Comparison of ENCODE assay signal across 17 cellular contexts in genomic region chr1:184664661-184665060, GRCh38.
A peak's percentile ranks its signal among the peaks of the same experiment; 100 is the strongest.
DNase-seq lines count a peak whose midpoint lies in the region; ATAC-seq, FAIRE-seq and TF ChIP-seq lines count a peak whose summit lies in the region.
"Had no signal": no experiment of that assay in that cellular context is flagged by ENCODE, and none has a peak within 500 bp of the region (broad histone marks: within the 10 kb centered on the region; RNA-seq: fewer than 3 reads in every experiment).

No MANE protein-coding gene starts in this region.

- TF ChIP-seq CTCF in A549 (IDR thresholded peaks at IDR 0.05) (no peak), PC-3 (conservative IDR thresholded peaks at IDR 0.05; ENCODE audit: low read depth, low read length) (no peak), esophagus muscularis mucosa (IDR thresholded peaks at IDR 0.05) (no peak), osteoblast (IDR thresholded peaks at IDR 0.05; ENCODE audit: extremely low read depth, low read depth, low read length) (no peak)

- H3K4me3 ChIP-seq in A549 (no peak overlapping the region), PC-3 (ENCODE audit: low read length) (no peak overlapping the region; the same call in 1 of the 2 replicates), esophagus muscularis mucosa (peak overlapping the region in 1 of 4 donors; percentile 45), osteoblast (ENCODE audit: insufficient read depth, low read length) (no peak overlapping the region)

- H3K9me3 Mint-ChIP-seq in activated T-helper 1 cell treated with anti-CD3 and anti-CD28 coated beads, Interleukin-12 subunit alpha, Interleukin-12 subunit beta, Interleukin-2, Interleukin-4 antibody, amounts not matched to agents 30 ng/mL and 10 ng/mL and 1 ng/mL, durations not matched to agents 14 hours and 24 hours and 36 hours, result no peaks in the 10 kb centered on the region
- H3K9me3 Mint-ChIP-seq: activated naive CD4-positive, alpha-beta T cell treated with anti-CD3 and anti-CD28 coated beads, Interleukin-2, amount 50 U/mL, for 72 hours; activated T-cell treated with anti-CD3 and anti-CD28 coated beads, Interleukin-2, amount 50 U/mL, for 4 hours; immature natural killer cell; natural killer cell treated with Interleukin-12 subunit alpha and Interleukin-12 subunit beta and Interleukin-15 and Interleukin-18, amount 100 ng/mL, for 72 hours; stimulated activated naive B cell treated with anti-CD40 and anti-IgM and Interleukin-4, amounts not matched to agents 10 μg/mL and 1 μg/mL and 100 μg/mL, for 72 hours; T-helper 1 cell treated with Interleukin-12 subunit alpha and Interleukin-12 subunit beta and Interleukin-4 antibody, amounts not matched to agents 30 μg/mL and 1 μg/mL, for 36 hours; type B pancreatic cell had no signal

- no peak overlapping the region for H3K27ac Mint-ChIP-seq in activated T-helper 1 cell treated with anti-CD3 and anti-CD28 coated beads, Interleukin-12 subunit alpha, Interleukin-12 subunit beta, Interleukin-2, Interleukin-4 antibody, amounts not matched to agents 30 ng/mL and 10 ng/mL and 1 ng/mL, durations not matched to agents 14 hours and 24 hours and 36 hours
- H3K27ac Mint-ChIP-seq: activated naive CD4-positive, alpha-beta T cell treated with anti-CD3 and anti-CD28 coated beads, Interleukin-2, amount 50 U/mL, for 72 hours; immature natural killer cell; natural killer cell treated with Interleukin-12 subunit alpha and Interleukin-12 subunit beta and Interleukin-15 and Interleukin-18, amount 100 ng/mL, for 72 hours; stimulated activated naive B cell treated with anti-CD40 and anti-IgM and Interleukin-4, amounts not matched to agents 10 μg/mL and 1 μg/mL and 100 μg/mL, for 72 hours; T-helper 1 cell treated with Interleukin-12 subunit alpha and Interleukin-12 subunit beta and Interleukin-4 antibody, amounts not matched to agents 30 μg/mL and 1 μg/mL, for 36 hours; type B pancreatic cell had no signal

- no peaks in the 10 kb centered on the region for H3K9me3 ChIP-seq in A549
- H3K9me3 ChIP-seq in PC-3 (ENCODE audit: low read length), result no peaks in the 10 kb centered on the region
- H3K9me3 ChIP-seq in esophagus muscularis mucosa, result no peaks in the 10 kb centered on the region
- no peaks in the 10 kb centered on the region for H3K9me3 ChIP-seq in osteoblast (ENCODE audit: low read depth, low read length)

- H3K79me2 ChIP-seq in PC-3 (ENCODE audit: low read length) (no peaks in the 10 kb centered on the region), osteoblast (ENCODE audit: insufficient read depth, low read length) (no peaks in the 10 kb centered on the region)

- no peaks in the 10 kb centered on the region for H3K4me1 Mint-ChIP-seq in activated T-helper 1 cell treated with anti-CD3 and anti-CD28 coated beads, Interleukin-12 subunit alpha, Interleukin-12 subunit beta, Interleukin-2, Interleukin-4 antibody, amounts not matched to agents 30 ng/mL and 10 ng/mL and 1 ng/mL, durations not matched to agents 14 hours and 24 hours and 36 hours (ENCODE audit: low read depth)

- intact Hi-C loops in PC-3 (cut with micrococcal nuclease), result loop anchor here (5.0 to 10.0 kb wide), 4 partner anchors 72 to 420 kb away; partner anchors contain the start of gene C1orf21
- intact Hi-C loops in esophagus muscularis mucosa (cut with DNase I), result loop anchor here (5.0 to 10.0 kb wide), 4 partner anchors 102 to 587 kb away; partner anchors contain the start of gene C1orf21
- intact Hi-C loops in activated T-helper 1 cell treated with anti-CD3 and anti-CD28 coated beads, Interleukin-12 subunit alpha, Interleukin-12 subunit beta, Interleukin-2, Interleukin-4 antibody, amounts not matched to agents 30 ng/mL and 10 ng/mL and 1 ng/mL, durations not matched to agents 14 hours and 24 hours and 36 hours (cut with micrococcal nuclease), result loop anchor here (1.0 to 10.0 kb wide), 2 partner anchors 440 to 589 kb away; no protein-coding TSS in a partner anchor

- ATAC-seq in A549 (peak; percentile 6 to 10; a peak in 1 of 6 replicates), PC-3 (no peak), GM21528 (IDR thresholded peaks at IDR 0.05; ENCODE audit: low FRiP score, unreplicated experiment) (no peak), HG02981 (IDR thresholded peaks at IDR 0.05; ENCODE audit: unreplicated experiment) (no peak)

- H2AFZ ChIP-seq in PC-3 (ENCODE audit: low read length), result peak overlapping the region; percentile 87
- H2AFZ ChIP-seq in osteoblast (ENCODE audit: low read length), result peak overlapping the region; percentile 97

- no peaks in the 10 kb centered on the region for H3K4me1 ChIP-seq in A549
- no peaks in the 10 kb centered on the region for H3K4me1 ChIP-seq in PC-3 (ENCODE audit: insufficient read depth, low read length)
- H3K4me1 ChIP-seq in esophagus muscularis mucosa, result peaks cover 3 to 28% (median 19%) of the 10 kb centered on the region in 4 donors
- peaks cover 5% of the 10 kb centered on the region for H3K4me1 ChIP-seq in osteoblast (ENCODE audit: insufficient read depth, low read length)

- DNase-seq in A549 (ENCODE audit: low read depth in 1 of 2, low spot score in 1 of 2) (no peak), PC-3 (no peak), esophagus muscularis mucosa (ENCODE audit: extremely low spot score) (peak; percentile 57), osteoblast (ENCODE audit: insufficient read length, low spot score, missing footprints) (no peak), urothelium cell line (ENCODE audit: low spot score) (no peak)
- DNase-seq in activated T-helper 1 cell treated with anti-CD3 and anti-CD28 coated beads, Interleukin-12 subunit alpha, Interleukin-12 subunit beta, Interleukin-2, Interleukin-4 antibody, amounts not matched to agents 30 ng/mL and 10 ng/mL and 1 ng/mL, durations not matched to agents 14 hours and 24 hours and 36 hours (ENCODE audit: low spot score), result no peak
- DNase-seq: effector CD4-positive, alpha-beta T cell had no signal

- peaks cover 18% of the 10 kb centered on the region for H3K27me3 Mint-ChIP-seq in activated T-helper 1 cell treated with anti-CD3 and anti-CD28 coated beads, Interleukin-12 subunit alpha, Interleukin-12 subunit beta, Interleukin-2, Interleukin-4 antibody, amounts not matched to agents 30 ng/mL and 10 ng/mL and 1 ng/mL, durations not matched to agents 14 hours and 24 hours and 36 hours (ENCODE audit: insufficient read depth)

- no peaks in the 10 kb centered on the region for H4K20me1 ChIP-seq in PC-3 (ENCODE audit: low read length)
- H4K20me1 ChIP-seq in osteoblast (ENCODE audit: insufficient read depth, low read length), result no peaks in the 10 kb centered on the region

- TF ChIP-seq EP300 in A549 (IDR thresholded peaks at IDR 0.05) (no peak), esophagus muscularis mucosa (IDR thresholded peaks at IDR 0.05) (no peak)

- no peak for TF ChIP-seq POLR2A in A549 (IDR thresholded peaks at IDR 0.05; ENCODE audit: low read length)
- TF ChIP-seq POLR2A in esophagus muscularis mucosa (IDR thresholded peaks at IDR 0.05; ENCODE audit: low read depth), result no peak

- H3K36me3 ChIP-seq in PC-3 (ENCODE audit: low read depth, low read length) (no peaks in the 10 kb centered on the region), esophagus muscularis mucosa (no peaks in the 10 kb centered on the region), osteoblast (ENCODE audit: insufficient read depth, low read length) (no peaks in the 10 kb centered on the region)

- peak overlapping the region; percentile 60 to 75; a peak in 5 of 6 replicates for H3K27ac ChIP-seq in A549
- H3K27ac ChIP-seq in PC-3 (ENCODE audit: low read length), result no peak overlapping the region
- H3K27ac ChIP-seq in esophagus muscularis mucosa (replicated peaks in 1 of 4), result peak overlapping the region in 1 of 4 donors; percentile 59
- no peak overlapping the region for H3K27ac ChIP-seq in osteoblast (ENCODE audit: low read depth, low read length)
- H3K27ac ChIP-seq: C4-2B had no signal

- H3K9me2 ChIP-seq in PC-3 (replicated peaks; ENCODE audit: low read length), result no peaks in the 10 kb centered on the region

- no peak for FAIRE-seq in A549 (lab: Jason Lieb, UNC)
- no peak for FAIRE-seq in urothelium cell line (lab: Jason Lieb, UNC)

- CTCF ChIA-PET in A549 (lab: Yijun Ruan, JAX), result interaction anchor here (0.6 to 3.0 kb wide), 80 partner anchors 9 to 749 kb away, joined by 3 to 53 read pairs (median 5); partner anchors contain the start of gene C1orf21
- CTCF ChIA-PET in PC-3 (lab: Charles Lee), result interaction anchor here (0.6 to 1.5 kb wide), 3 partner anchors 59 to 410 kb away, joined by 3 read pairs; no protein-coding TSS in a partner anchor

- H3K4me3 Mint-ChIP-seq in activated T-helper 1 cell treated with anti-CD3 and anti-CD28 coated beads, Interleukin-12 subunit alpha, Interleukin-12 subunit beta, Interleukin-2, Interleukin-4 antibody, amounts not matched to agents 30 ng/mL and 10 ng/mL and 1 ng/mL, durations not matched to agents 14 hours and 24 hours and 36 hours, result no peak overlapping the region
- H3K4me3 Mint-ChIP-seq: activated T-cell treated with anti-CD3 and anti-CD28 coated beads, Interleukin-2, amount 50 U/mL, for 4 hours had no signal

- 79% methylated on average over 14 of the region's 15 CpGs for WGBS in A549 (ENCODE audit: missing lambda C conversion rate)
- 100% methylated on average over 4 of the region's 15 CpGs for WGBS in esophagus muscularis mucosa

- H3F3A ChIP-seq in PC-3 (ENCODE audit: low read length, unreplicated experiment), result no peaks in the 10 kb centered on the region

- H3K4me2 ChIP-seq in A549, result peak overlapping the region; percentile 85
- peak overlapping the region; percentile 80 for H3K4me2 ChIP-seq in PC-3 (ENCODE audit: low read length)
- peak overlapping the region; percentile 94 for H3K4me2 ChIP-seq in osteoblast (ENCODE audit: insufficient read depth, low read length)

- H3K27me3 ChIP-seq in PC-3 (ENCODE audit: low read length) (no peaks in the 10 kb centered on the region), esophagus muscularis mucosa (no peaks in the 10 kb centered on the region), osteoblast (ENCODE audit: insufficient read depth, low read length) (peaks cover 13% of the 10 kb centered on the region)

- H3K36me3 Mint-ChIP-seq in activated T-helper 1 cell treated with anti-CD3 and anti-CD28 coated beads, Interleukin-12 subunit alpha, Interleukin-12 subunit beta, Interleukin-2, Interleukin-4 antibody, amounts not matched to agents 30 ng/mL and 10 ng/mL and 1 ng/mL, durations not matched to agents 14 hours and 24 hours and 36 hours (ENCODE audit: low read depth), result no peaks in the 10 kb centered on the region
- H3K36me3 Mint-ChIP-seq: activated naive CD4-positive, alpha-beta T cell treated with anti-CD3 and anti-CD28 coated beads, Interleukin-2, amount 50 U/mL, for 72 hours; immature natural killer cell; natural killer cell treated with Interleukin-12 subunit alpha and Interleukin-12 subunit beta and Interleukin-15 and Interleukin-18, amount 100 ng/mL, for 72 hours; stimulated activated naive B cell treated with anti-CD40 and anti-IgM and Interleukin-4, amounts not matched to agents 10 μg/mL and 1 μg/mL and 100 μg/mL, for 72 hours; type B pancreatic cell had no signal

- TF ChIP-seq RAD21 in A549 (conservative IDR thresholded peaks at IDR 0.05 in 1 of 2, IDR thresholded peaks at IDR 0.05 in 1 of 2), result no peak

- no peak overlapping the region; the same call in 1 of the 2 replicates for H3K9ac ChIP-seq in PC-3 (ENCODE audit: low read length)

- POLR2A ChIA-PET in A549 (lab: Yijun Ruan, JAX) (interaction anchor here (1.2 to 1.8 kb wide), 2 partner anchors 278 to 355 kb away, joined by 3 to 6 read pairs; partner anchors contain the start of gene C1orf21), PC-3 (lab: Charles Lee; ENCODE audit: unreplicated experiment) (no interaction called here)

- no TSS peak for BruUV-seq in PC-3 (replicated peaks; lab: Mats Ljungman, UMichigan)

Comparison
In these comparisons a context has a peak if more than half of its experiments do, and no peak if none do; other contexts are left out.
1. ATAC-seq: peak in A549 (2 of 2); none in PC-3 (single experiment), GM21528 (single experiment) and HG02981 (single experiment).
2. H3K27ac ChIP-seq: peak in A549 (2 of 2); none in PC-3 (single experiment) and osteoblast (single experiment).
3. Peak in every context shown above with its lines, with median percentiles within 50 percentile points of each other: H3K4me2 ChIP-seq.